Comparison of ENCODE assay signal across 7 cellular contexts in genomic region chr17:39450847-39451581, GRCh38. TPM values are rescaled to one million over a fixed set of nuclear protein-coding genes. Genes with fewer than 3 reads are reported as not detected.
DNase-seq lines count a peak whose midpoint lies in the region; ATAC-seq, FAIRE-seq and TF ChIP-seq lines count a peak whose summit lies in the region.

Gene MED1, minus strand, starts transcription at chr17:39451263. Its CDS starts 201 bp downstream, at chr17:39451062.

- H3K9me2 ChIP-seq in hepatocyte (replicated peaks; ENCODE audit: insufficient read depth): no peaks in the 10 kb centered on the region

- H3K4me3 ChIP-seq in hepatocyte: peak within 1 kb of the TSS; percentile 72

- DNase-seq in GM18507 (ENCODE audit: extremely low spot score, insufficient read length, low read depth) (peak; percentile 97), NCI-H2081 (lab: John Stamatoyannopoulos, UW) (peak; percentile 99 to 100), T1000 (lab: John Stamatoyannopoulos, UW) (peak; percentile 92), astrocyte of the hippocampus (ENCODE audit: low read depth, low spot score) (peak; percentile 99), hepatocyte (ENCODE audit: low spot score) (peak; percentile 98), retina (peak; percentile 97)

- peak; percentile 96 for FAIRE-seq in GM18507 (lab: Jason Lieb, UNC)

- under 1% methylated on average over 37 of the region's 37 CpGs for WGBS in hepatocyte (ENCODE audit: low lambda C conversion rate, missing lambda C conversion rate)

- no peak for TF ChIP-seq CTCF in hepatocyte (IDR thresholded peaks at IDR 0.05; ENCODE audit: poor library complexity)

- peak within 1 kb of the TSS; percentile 95 for H3K27ac ChIP-seq in hepatocyte

- H3K36me3 ChIP-seq in hepatocyte (replicated peaks; ENCODE audit: insufficient read depth, low read depth): no peaks in the 10 kb centered on the region

- no peaks in the 10 kb centered on the region for H3K9me3 ChIP-seq in hepatocyte (ENCODE audit: low read depth)

- peak; percentile 72 for ATAC-seq in HG03025 (IDR thresholded peaks at IDR 0.05; ENCODE audit: low FRiP score, unreplicated experiment)

- peak within 1 kb of the TSS; percentile 80 for H2AFZ ChIP-seq in hepatocyte

- H4K20me1 ChIP-seq in hepatocyte (ENCODE audit: insufficient read depth, poor library complexity, severe bottlenecking): peaks cover 4% of the 10 kb centered on the region

- H3K4me1 ChIP-seq in hepatocyte (ENCODE audit: insufficient read depth): peaks cover 18% of the 10 kb centered on the region

- peaks cover 52% of the 10 kb centered on the region for H3K79me2 ChIP-seq in hepatocyte

- H3K4me2 ChIP-seq in hepatocyte: peak within 1 kb of the TSS; percentile 86

- H3K27me3 ChIP-seq in hepatocyte: no peaks in the 10 kb centered on the region

RNA-seq across cellular contexts. Expression of gene MED1, which starts in this region (rescaled TPM):
- 22.8 and 25.0 TPM in 2 replicates for total RNA-seq in hepatocyte
- 7.3 and 8.7 TPM in 2 replicates for polyA plus RNA-seq in hepatocyte

Comparison
In these comparisons a context has a peak if more than half of its experiments do, and no peak if none do; other contexts are left out.
1. Peak in every context shown above with its lines: DNase-seq, ATAC-seq, H3K4me3 ChIP-seq and H3K27ac ChIP-seq.